In genomic region chr9:134776080-134776796, GRCh38 we compare ENCODE assay signal across 27 cellular contexts.
DNase-seq lines count a peak whose midpoint lies in the region; ATAC-seq, FAIRE-seq and TF ChIP-seq lines count a peak whose summit lies in the region.
"Had no signal": no experiment of that assay in that cellular context is flagged by ENCODE, and none has a peak within 500 bp of the region (broad histone marks: within the 10 kb centered on the region; RNA-seq: fewer than 3 reads in every experiment).

No MANE protein-coding gene starts in this region.

- DNase-seq in HCEC 1CT (peak; percentile 10), astrocyte (ENCODE audit: low read depth) (peak; percentile 61), hepatocyte (ENCODE audit: low spot score) (no peak), smooth muscle cell (lab: John Stamatoyannopoulos, UW; ENCODE audit: unreplicated experiment) (no peak), CD1c-positive myeloid dendritic cell (ENCODE audit: extremely low spot score) (no peak), mucosa of descending colon (no peak)
- no peak for DNase-seq in CD8-positive, alpha-beta memory T cell
- DNase-seq: activated CD4-positive, alpha-beta T cell treated with anti-CD3 and anti-CD28 coated beads, Interleukin-2, amount 50 U/mL, for 1 hour; activated CD8-positive, alpha-beta memory T cell treated with anti-CD3 and anti-CD28 coated beads, Interleukin-2, amount 50 U/mL, for 4 hours; activated naive CD8-positive, alpha-beta T cell treated with anti-CD3 and anti-CD28 coated beads, Interleukin-2, amount 10 ng/mL, durations not matched to agents 7 days and 5 days; DMS79; hippocampal formation; NCI-H1436; NCI-H2171; NK-92 treated with Interleukin-12 subunit alpha and Interleukin-12 subunit beta, amount 100 ng/mL, for 24 hours; stimulated activated CD4-positive, alpha-beta T cell treated with anti-CD3 and anti-CD28 coated beads, Interleukin-2, amount 100 ng/mL, for 48 hours; stimulated activated naive B cell treated with anti-CD40 and anti-IgM and Interleukin-4, amounts not matched to agents 10 μg/mL and 1 μg/mL and 100 μg/mL, for 72 hours; T-helper 17 cell; tibial artery had no signal

- peaks cover 29% of the 10 kb centered on the region for H3K36me3 Mint-ChIP-seq in astrocyte (ENCODE audit: low read depth, unreplicated experiment)
- H3K36me3 Mint-ChIP-seq in CD8-positive, alpha-beta memory T cell: no peaks in the 10 kb centered on the region
- H3K36me3 Mint-ChIP-seq: activated naive CD8-positive, alpha-beta T cell treated with anti-CD3 and anti-CD28 coated beads, Interleukin-2, amount 10 ng/mL, durations not matched to agents 7 days and 5 days; stimulated activated naive B cell treated with anti-CD40 and anti-IgM and Interleukin-4, amounts not matched to agents 10 μg/mL and 1 μg/mL and 100 μg/mL, for 72 hours had no signal

- H3K9me3 Mint-ChIP-seq in astrocyte (ENCODE audit: unreplicated experiment): no peaks in the 10 kb centered on the region
- H3K9me3 Mint-ChIP-seq in CD8-positive, alpha-beta memory T cell: no peaks in the 10 kb centered on the region
- H3K9me3 Mint-ChIP-seq: activated naive CD8-positive, alpha-beta T cell treated with anti-CD3 and anti-CD28 coated beads, Interleukin-2, amount 10 ng/mL, durations not matched to agents 7 days and 5 days; activated T-helper 2 cell treated with anti-CD3 and anti-CD28 coated beads, Interferon-gamma antibody, Interleukin-2, Interleukin-4, amounts not matched to agents 10 μg/mL and 5 μg/mL and 100 μg/mL, durations not matched to agents 14 hours and 24 hours and 36 hours; stimulated activated naive B cell treated with anti-CD40 and anti-IgM and Interleukin-4, amounts not matched to agents 10 μg/mL and 1 μg/mL and 100 μg/mL, for 72 hours had no signal

- H3K27ac ChIP-seq in astrocyte (ENCODE audit: low read depth, low read length): peak overlapping the region; percentile 51
- H3K27ac ChIP-seq in hepatocyte: peak overlapping the region; percentile 35
- H3K27ac ChIP-seq in smooth muscle cell (ENCODE audit: low read depth): peak overlapping the region; percentile 75
- no peak overlapping the region for H3K27ac ChIP-seq in CD8-positive, alpha-beta memory T cell (ENCODE audit: low read depth, low read length)
- H3K27ac ChIP-seq: breast epithelium had no signal

- peak overlapping the region; percentile 9 for H3K4me3 Mint-ChIP-seq in astrocyte (ENCODE audit: unreplicated experiment)
- H3K4me3 Mint-ChIP-seq in CD8-positive, alpha-beta memory T cell: no peak overlapping the region
- H3K4me3 Mint-ChIP-seq: activated naive CD8-positive, alpha-beta T cell treated with anti-CD3 and anti-CD28 coated beads, Interleukin-2, amount 10 ng/mL, durations not matched to agents 7 days and 5 days; stimulated activated naive B cell treated with anti-CD40 and anti-IgM and Interleukin-4, amounts not matched to agents 10 μg/mL and 1 μg/mL and 100 μg/mL, for 72 hours; T-helper 17 cell had no signal

- peak overlapping the region; percentile 56 for H3K27ac Mint-ChIP-seq in astrocyte (ENCODE audit: unreplicated experiment)
- no peak overlapping the region for H3K27ac Mint-ChIP-seq in CD8-positive, alpha-beta memory T cell
- H3K27ac Mint-ChIP-seq: activated naive CD8-positive, alpha-beta T cell treated with anti-CD3 and anti-CD28 coated beads, Interleukin-2, amount 10 ng/mL, durations not matched to agents 7 days and 5 days; activated T-helper 2 cell treated with anti-CD3 and anti-CD28 coated beads, Interferon-gamma antibody, Interleukin-2, Interleukin-4, amounts not matched to agents 10 μg/mL and 5 μg/mL and 100 μg/mL, durations not matched to agents 14 hours and 24 hours and 36 hours; stimulated activated naive B cell treated with anti-CD40 and anti-IgM and Interleukin-4, amounts not matched to agents 10 μg/mL and 1 μg/mL and 100 μg/mL, for 72 hours; T-helper 17 cell had no signal

- no peaks in the 10 kb centered on the region for H3K27me3 Mint-ChIP-seq in astrocyte (ENCODE audit: low read depth, unreplicated experiment)
- peaks cover 2 to 4% of the 10 kb centered on the region in 2 donors for H3K27me3 Mint-ChIP-seq in CD8-positive, alpha-beta memory T cell
- H3K27me3 Mint-ChIP-seq: activated naive CD8-positive, alpha-beta T cell treated with anti-CD3 and anti-CD28 coated beads, Interleukin-2, amount 10 ng/mL, durations not matched to agents 7 days and 5 days had no signal

- no peaks in the 10 kb centered on the region for H3K27me3 ChIP-seq in astrocyte (ENCODE audit: insufficient read depth, low read length)
- no peaks in the 10 kb centered on the region for H3K27me3 ChIP-seq in hepatocyte
- no peaks in the 10 kb centered on the region for H3K27me3 ChIP-seq in smooth muscle cell (ENCODE audit: low read depth)
- H3K27me3 ChIP-seq in CD8-positive, alpha-beta memory T cell (ENCODE audit: insufficient read depth, low read length, poor library complexity, severe bottlenecking): no peaks in the 10 kb centered on the region
- H3K27me3 ChIP-seq: breast epithelium, tibial artery had no signal

- H3K9me3 ChIP-seq in astrocyte (ENCODE audit: insufficient read depth, low read depth, low read length) (no peaks in the 10 kb centered on the region), hepatocyte (ENCODE audit: low read depth) (no peaks in the 10 kb centered on the region), smooth muscle cell (replicated peaks; ENCODE audit: low read depth) (no peaks in the 10 kb centered on the region), mucosa of descending colon (no peaks in the 10 kb centered on the region)
- no peaks in the 10 kb centered on the region for H3K9me3 ChIP-seq in CD8-positive, alpha-beta memory T cell (ENCODE audit: low read length)
- H3K9me3 ChIP-seq: breast epithelium, tibial artery had no signal

- TF ChIP-seq CTCF in astrocyte (IDR thresholded peaks at IDR 0.05; ENCODE audit: insufficient read depth, low read depth, low read length) (no peak), hepatocyte (IDR thresholded peaks at IDR 0.05; ENCODE audit: poor library complexity) (no peak), smooth muscle cell (IDR thresholded peaks at IDR 0.05; ENCODE audit: borderline replicate concordance, insufficient read depth, poor library complexity, severe bottlenecking) (no peak), mucosa of descending colon (IDR thresholded peaks at IDR 0.05) (no peak)

- peaks cover 29% of the 10 kb centered on the region for H3K79me2 ChIP-seq in astrocyte (ENCODE audit: insufficient read depth, low read length)
- no peaks in the 10 kb centered on the region for H3K79me2 ChIP-seq in hepatocyte
- peaks cover 52% of the 10 kb centered on the region for H3K79me2 ChIP-seq in smooth muscle cell (ENCODE audit: low read depth)

- 79% methylated on average over 19 of the region's 19 CpGs for WGBS in hepatocyte (ENCODE audit: low lambda C conversion rate, missing lambda C conversion rate)
- WGBS in smooth muscle cell (ENCODE audit: low lambda C conversion rate): 80% methylated on average over 19 of the region's 19 CpGs

- no peak for ATAC-seq in mucosa of descending colon
- no peak for ATAC-seq in HG03039 (IDR thresholded peaks at IDR 0.05; ENCODE audit: unreplicated experiment)
- ATAC-seq: K562; Panc1; stimulated activated naive B cell treated with anti-CD40 and anti-IgM and Interleukin-4, amounts not matched to agents 10 μg/mL and 1 μg/mL and 100 μg/mL, for 72 hours; T-helper 17 cell had no signal

- H3F3A ChIP-seq in smooth muscle cell (ENCODE audit: low read depth): peaks cover 92% of the 10 kb centered on the region

- no peaks in the 10 kb centered on the region for H3K9me2 ChIP-seq in hepatocyte (replicated peaks; ENCODE audit: insufficient read depth)

- H3K4me1 ChIP-seq in astrocyte (ENCODE audit: insufficient read depth, low read length) (peaks cover 44% of the 10 kb centered on the region), hepatocyte (ENCODE audit: insufficient read depth) (peaks cover 20% of the 10 kb centered on the region), smooth muscle cell (ENCODE audit: low read depth) (no peaks in the 10 kb centered on the region), mucosa of descending colon (ENCODE audit: low read depth) (no peaks in the 10 kb centered on the region)
- no peaks in the 10 kb centered on the region for H3K4me1 ChIP-seq in CD8-positive, alpha-beta memory T cell (ENCODE audit: insufficient read depth, low read length)

- no peak for FAIRE-seq in astrocyte (lab: Jason Lieb, UNC)
- FAIRE-seq: H1, islet of Langerhans, K562 had no signal

- peaks cover 52% of the 10 kb centered on the region for H3K36me3 ChIP-seq in astrocyte (ENCODE audit: insufficient read depth, low read length)
- H3K36me3 ChIP-seq in hepatocyte (replicated peaks; ENCODE audit: insufficient read depth, low read depth): no peaks in the 10 kb centered on the region
- peaks cover 4% of the 10 kb centered on the region for H3K36me3 ChIP-seq in smooth muscle cell (ENCODE audit: low read depth)
- no peaks in the 10 kb centered on the region for H3K36me3 ChIP-seq in CD8-positive, alpha-beta memory T cell (ENCODE audit: insufficient read depth, low read length)
- no peaks in the 10 kb centered on the region for H3K36me3 ChIP-seq in mucosa of descending colon (ENCODE audit: low read depth)
- H3K36me3 ChIP-seq: breast epithelium had no signal

- peaks cover 100% of the 10 kb centered on the region for H4K20me1 ChIP-seq in astrocyte (ENCODE audit: insufficient read depth, low read length)
- H4K20me1 ChIP-seq in hepatocyte (ENCODE audit: insufficient read depth, poor library complexity, severe bottlenecking): peaks cover 10% of the 10 kb centered on the region
- H4K20me1 ChIP-seq in smooth muscle cell (ENCODE audit: low read depth): peaks cover 100% of the 10 kb centered on the region

- POLR2A ChIA-PET in CD8-positive, alpha-beta memory T cell (lab: Charles Lee): no interaction called here

- intact Hi-C loops in mucosa of descending colon (cut with DNase I, micrococcal nuclease): no loop called here

- no peak overlapping the region for H3K4me3 ChIP-seq in astrocyte (ENCODE audit: insufficient read depth, low read depth, low read length)
- H3K4me3 ChIP-seq in hepatocyte: no peak overlapping the region
- no peak overlapping the region for H3K4me3 ChIP-seq in smooth muscle cell
- no peak overlapping the region for H3K4me3 ChIP-seq in CD8-positive, alpha-beta memory T cell (ENCODE audit: low read length)
- H3K4me3 ChIP-seq in mucosa of descending colon: no peak overlapping the region
- H3K4me3 ChIP-seq: breast epithelium, K562, skin epidermis, tibial artery had no signal

- CTCF ChIA-PET in CD8-positive, alpha-beta memory T cell (lab: Charles Lee): no interaction called here

- H3K4me2 ChIP-seq in astrocyte (ENCODE audit: low read length) (peak overlapping the region; percentile 65), hepatocyte (peak overlapping the region; percentile 18), smooth muscle cell (peak overlapping the region; percentile 3)

- peak overlapping the region; percentile 43 for H3K9ac ChIP-seq in astrocyte (ENCODE audit: low read length)
- no peak overlapping the region for H3K9ac ChIP-seq in smooth muscle cell (ENCODE audit: low read depth)

- H3K4me1 Mint-ChIP-seq in astrocyte (ENCODE audit: low read depth, unreplicated experiment): peaks cover 35% of the 10 kb centered on the region
- no peaks in the 10 kb centered on the region for H3K4me1 Mint-ChIP-seq in CD8-positive, alpha-beta memory T cell
- H3K4me1 Mint-ChIP-seq: activated naive CD8-positive, alpha-beta T cell treated with anti-CD3 and anti-CD28 coated beads, Interleukin-2, amount 10 ng/mL, durations not matched to agents 7 days and 5 days; T-helper 17 cell had no signal

- H2AFZ ChIP-seq in astrocyte (ENCODE audit: low read depth, low read length) (no peak overlapping the region), hepatocyte (no peak overlapping the region), smooth muscle cell (ENCODE audit: low read depth) (no peak overlapping the region)

Comparison
In these comparisons a context has a peak if more than half of its experiments do, and no peak if none do; other contexts are left out.
1. DNase-seq: peak in HCEC 1CT (single experiment) and astrocyte (single experiment); none in hepatocyte (single experiment), smooth muscle cell (single experiment), CD8-positive, alpha-beta memory T cell (0 of 5), CD1c-positive myeloid dendritic cell (single experiment) and mucosa of descending colon (0 of 3).
2. H3K4me2 ChIP-seq: peak in every context shown above with its lines; median percentile 65 in astrocyte; 18 in hepatocyte; 3 in smooth muscle cell.